Comparison of ENCODE assay signal across 21 cellular contexts in the genomic region with DNA sequence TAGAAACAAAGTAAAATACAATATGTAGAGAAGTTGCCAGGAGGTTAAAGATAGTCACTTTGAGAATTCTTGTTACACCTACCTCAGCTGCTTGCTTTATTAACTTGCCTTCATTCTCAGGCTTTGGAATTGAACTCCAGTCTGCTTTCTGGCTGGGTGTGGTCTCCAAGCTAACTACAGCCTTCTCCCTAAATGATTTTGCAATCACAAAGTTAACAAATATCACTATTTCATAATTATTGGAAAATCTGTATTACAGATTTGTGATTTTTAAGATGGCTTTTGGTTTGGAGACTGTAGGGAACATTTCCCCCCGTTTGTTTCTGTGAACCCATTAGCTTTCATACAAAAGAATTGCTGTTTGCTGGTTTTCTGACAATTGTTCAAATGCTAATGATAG. TPM values are rescaled to one million over a fixed set of nuclear protein-coding genes. Genes with fewer than 3 reads are reported as not detected.
DNase-seq lines count a peak whose midpoint lies in the region; ATAC-seq and TF ChIP-seq lines count a peak whose summit lies in the region.
"Had no signal": no experiment of that assay in that cellular context is flagged by ENCODE, and none has a peak within 500 bp of the region (broad histone marks: within the 10 kb centered on the region; RNA-seq: fewer than 3 reads in every experiment).

No MANE protein-coding gene starts in this region.

- no peak for TF ChIP-seq POLR2A in body of pancreas (IDR thresholded peaks at IDR 0.05)
- no peak for TF ChIP-seq POLR2A in sigmoid colon (IDR thresholded peaks at IDR 0.05)
- TF ChIP-seq POLR2A in gastrocnemius medialis (IDR thresholded peaks at IDR 0.05) = no peak

- H3K4me1 ChIP-seq in HUES6 (ENCODE audit: control insufficient read depth, insufficient read depth, low read length) = peaks cover 21% of the 10 kb centered on the region; the same call in 1 of the 2 replicates
- H3K4me1 ChIP-seq in body of pancreas = peaks cover 39% of the 10 kb centered on the region
- peaks cover 0 to 21% (median 14%) of the 10 kb centered on the region in 4 donors for H3K4me1 ChIP-seq in sigmoid colon
- peaks cover 0 to 7% of the 10 kb centered on the region in 2 donors for H3K4me1 ChIP-seq in gastrocnemius medialis

- H3K36me3 ChIP-seq in HUES6 (ENCODE audit: control insufficient read depth, insufficient read depth, low read length) (peaks cover 9% of the 10 kb centered on the region), body of pancreas (replicated peaks in 1 of 2; ENCODE audit: insufficient read depth in 1 of 2, low read depth in 2 of 2) (no peaks in the 10 kb centered on the region), sigmoid colon (no peaks in the 10 kb centered on the region), gastrocnemius medialis (no peaks in the 10 kb centered on the region)
- H3K36me3 ChIP-seq: Peyer's patch had no signal

- DNase-seq in body of pancreas (no peak), fibroblast of the aortic adventitia (ENCODE audit: low read depth) (peak; percentile 37), sigmoid colon (no peak), gastrocnemius medialis (no peak), Kasumi-1 (lab: John Stamatoyannopoulos, UW) (no peak), osteocyte (ENCODE audit: extremely low spot score, unreplicated experiment) (no peak)
- DNase-seq: GOT3, MV-4-11, NCI-H1694 treated with DMSO at 0.1 percent for 48 hours, NCI-H446, NCI-H526, Peyer's patch had no signal

- peak overlapping the region; percentile 18; the same call in 1 of the 2 replicates for H3K27ac ChIP-seq in HUES6 (ENCODE audit: low read depth, low read length)
- peak overlapping the region; percentile 20 to 89 (median 75) for H3K27ac ChIP-seq in body of pancreas
- H3K27ac ChIP-seq in sigmoid colon = peak overlapping the region in 3 of 4 donors; percentile 18 to 85 (median 80)
- no peak overlapping the region for H3K27ac ChIP-seq in gastrocnemius medialis
- H3K27ac ChIP-seq: C4-2B, Peyer's patch had no signal

- no peak for TF ChIP-seq CTCF in body of pancreas (IDR thresholded peaks at IDR 0.05)
- no peak for TF ChIP-seq CTCF in fibroblast of the aortic adventitia (IDR thresholded peaks at IDR 0.05; ENCODE audit: insufficient read depth, low read length)
- no peak for TF ChIP-seq CTCF in sigmoid colon (IDR thresholded peaks at IDR 0.05)
- TF ChIP-seq CTCF in gastrocnemius medialis (IDR thresholded peaks at IDR 0.05 in 4 of 5, conservative IDR thresholded peaks at IDR 0.05 in 1 of 5) = no peak
- TF ChIP-seq CTCF in osteocyte (IDR thresholded peaks at IDR 0.05) = no peak

- no peak overlapping the region for H3K9ac ChIP-seq in HUES6 (ENCODE audit: low read length)

- H3K4me3 ChIP-seq in HUES6 (ENCODE audit: low read depth, low read length) (peak overlapping the region; percentile 5; the same call in 1 of the 2 replicates), body of pancreas (no peak overlapping the region), fibroblast of the aortic adventitia (ENCODE audit: low read depth, low read length) (no peak overlapping the region), sigmoid colon (no peak overlapping the region), gastrocnemius medialis (no peak overlapping the region)
- H3K4me3 ChIP-seq: Peyer's patch had no signal

- no peak overlapping the region for H3K4me3 Mint-ChIP-seq in osteocyte (ENCODE audit: unreplicated experiment)

- peaks cover 16% of the 10 kb centered on the region for H3K9me3 Mint-ChIP-seq in osteocyte (ENCODE audit: unreplicated experiment)

- ATAC-seq in body of pancreas (no peak), gastrocnemius medialis (no peak), HG03378 (IDR thresholded peaks at IDR 0.05; ENCODE audit: unreplicated experiment) (no peak)
- ATAC-seq: HCT116 had no signal

- H3K27me3 ChIP-seq in HUES6 (ENCODE audit: control insufficient read depth, insufficient read depth, low read length) = no peaks in the 10 kb centered on the region
- H3K27me3 ChIP-seq in body of pancreas = no peaks in the 10 kb centered on the region
- no peaks in the 10 kb centered on the region for H3K27me3 ChIP-seq in sigmoid colon
- peaks cover 8 to 25% (median 10%) of the 10 kb centered on the region in 3 donors for H3K27me3 ChIP-seq in gastrocnemius medialis
- H3K27me3 ChIP-seq: Peyer's patch had no signal

- 36 to 40% methylated on average over 1 of the region's 1 CpG for WGBS in body of pancreas, 2 donors
- WGBS in sigmoid colon, 2 donors = 76 to 83% methylated on average over 1 of the region's 1 CpG

- in situ Hi-C loops in gastrocnemius medialis (cut with MboI; ENCODE audit: low sequenced_read_pairs in 4 of 4) = no loop called here

- no peak for TF ChIP-seq EP300 in sigmoid colon (IDR thresholded peaks at IDR 0.05)

- H3K27ac Mint-ChIP-seq in osteocyte (ENCODE audit: unreplicated experiment) = no peak overlapping the region

- intact Hi-C loops in body of pancreas (cut with DNase I) = no loop called here
- intact Hi-C loops in sigmoid colon (cut with DNase I) = no loop called here
- intact Hi-C loops in gastrocnemius medialis (cut with DNase I; ENCODE audit: low total_unique reads) = no loop called here

- H3K4me1 Mint-ChIP-seq in osteocyte (ENCODE audit: unreplicated experiment) = peaks cover 10% of the 10 kb centered on the region

- H3K9me3 ChIP-seq in HUES6 (ENCODE audit: control insufficient read depth, insufficient read depth, low read depth, low read length) (peaks cover 36% of the 10 kb centered on the region), body of pancreas (no peaks in the 10 kb centered on the region), sigmoid colon (peaks cover 0 to 11% (median 0%) of the 10 kb centered on the region in 4 donors), gastrocnemius medialis (peaks cover 0 to 10% (median 3%) of the 10 kb centered on the region in 3 donors)
- H3K9me3 ChIP-seq: Peyer's patch had no signal

- H3K36me3 Mint-ChIP-seq in osteocyte (ENCODE audit: unreplicated experiment) = peaks cover 8% of the 10 kb centered on the region

- H3K27me3 Mint-ChIP-seq in osteocyte (ENCODE audit: unreplicated experiment) = peaks cover 75% of the 10 kb centered on the region

RNA-seq across cellular contexts. Expression of a gene that starts 2.2 kb away (rescaled TPM):
- 1 to 10 TPM; 2.6 to 9.6 TPM for total RNA-seq in body of pancreas
- 0.18 and 5.3 TPM in 2 replicates for total RNA-seq in fibroblast of the aortic adventitia (ENCODE audit: low replicate concordance)
- 1 to 10 TPM; 2.0 to 8.4 (median 3.2) TPM for total RNA-seq in sigmoid colon
- 1 to 10 TPM in 2 of 3 donors, not detected in 1; 1.2 TPM for polyA plus RNA-seq in sigmoid colon
- total RNA-seq in gastrocnemius medialis = under 1 TPM in 1 of 4 donors, not detected in 3; 0.18 TPM
- total RNA-seq in osteocyte = not detected in 2 replicates
- total RNA-seq: A172, HT1080, M059J, OCI-LY7 had no signal
- polyA plus RNA-seq: AG04450 had no signal

RNA-seq across cellular contexts. Expression of a gene that starts 17.1 kb away (rescaled TPM):
- 10 to 100 TPM in 1 of 2 donors, under 1 TPM in 1; 0.78 to 11.2 TPM for total RNA-seq in body of pancreas
- 1.3 TPM in 1 of 2 replicates, not detected in the other for total RNA-seq in fibroblast of the aortic adventitia (ENCODE audit: low replicate concordance)
- 1 to 10 TPM in 1 of 4 donors, not detected in 3; 5.4 TPM for total RNA-seq in sigmoid colon
- polyA plus RNA-seq in sigmoid colon = 1 to 10 TPM in 1 of 3 donors, not detected in 2; 3.9 TPM
- under 1 TPM in 2 of 4 donors, not detected in 2; 0.24 to 0.80 TPM for total RNA-seq in gastrocnemius medialis
- total RNA-seq in osteocyte = not detected in 2 replicates
- total RNA-seq: A172, HT1080, M059J, OCI-LY7 had no signal
- polyA plus RNA-seq: AG04450 had no signal

RNA-seq across cellular contexts. Expression of a gene that starts 47.8 kb away (rescaled TPM):
- total RNA-seq in body of pancreas (10 to 100 TPM in 1 of 2 donors, 1 to 10 TPM in 1; 4.0 to 14.5 TPM), fibroblast of the aortic adventitia (ENCODE audit: low replicate concordance) (16.6 and 233 TPM in 2 replicates), sigmoid colon (10 to 100 TPM; 36.7 to 49.9 (median 42.8) TPM), gastrocnemius medialis (10 to 100 TPM in 1 of 4 donors, 1 to 10 TPM in 3; 3.1 to 13.2 (median 5.8) TPM), osteocyte (7.3 and 8.5 TPM in 2 replicates)
- polyA plus RNA-seq in sigmoid colon = 100 to 1,000 TPM in 2 of 3 donors, 10 to 100 TPM in 1; 63.1 to 262 (median 114) TPM

Comparison
In these comparisons a context has a peak if more than half of its experiments do, and no peak if none do; other contexts are left out.
1. H3K27ac ChIP-seq: peak in HUES6 (single experiment), body of pancreas (4 of 4) and sigmoid colon (3 of 4); none in gastrocnemius medialis (0 of 4).